ENCODE assay signal across 23 cellular contexts in the genomic region with DNA sequence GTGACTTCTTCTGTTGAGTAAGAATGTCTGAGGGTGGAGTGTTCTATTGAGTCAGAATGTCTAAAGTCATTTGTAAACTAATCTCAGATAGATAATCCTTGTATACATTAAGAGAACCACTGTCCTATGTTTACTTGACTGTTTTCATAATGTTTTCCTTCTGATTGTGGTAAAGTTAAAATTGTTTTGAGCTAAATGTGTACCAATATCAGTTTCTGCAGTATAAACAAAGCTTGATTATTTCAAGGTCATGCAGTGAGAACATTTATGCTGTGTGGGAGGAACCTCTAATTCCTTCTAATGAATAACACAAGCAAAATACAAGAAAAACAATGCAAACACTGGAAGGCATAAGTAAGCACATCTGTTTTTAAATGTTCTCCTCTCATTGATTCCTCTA.
"Had no signal": no experiment of that assay in that cellular context is flagged by ENCODE, and none has a peak within 500 bp of the region (broad histone marks: within the 10 kb centered on the region; RNA-seq: fewer than 3 reads in every experiment).

No MANE protein-coding gene starts in this region.

- H3K27ac Mint-ChIP-seq: mesothelial cell of epicardium; naive B cell; naive thymus-derived CD8-positive, alpha-beta T cell had no signal

- H3K27me3 Mint-ChIP-seq: naive B cell had no signal

- H3K4me3 Mint-ChIP-seq: mesothelial cell of epicardium; naive B cell; naive thymus-derived CD8-positive, alpha-beta T cell had no signal

- H3K4me1 Mint-ChIP-seq: mesothelial cell of epicardium; naive B cell; naive thymus-derived CD8-positive, alpha-beta T cell had no signal

- H3K36me3 Mint-ChIP-seq: mesothelial cell of epicardium; naive B cell; naive thymus-derived CD8-positive, alpha-beta T cell had no signal

- ATAC-seq: gastrocnemius medialis; heart right ventricle; left cardiac atrium; left lung; left ventricle myocardium superior; lower lobe of right lung; mucosa of descending colon; naive thymus-derived CD8-positive, alpha-beta T cell had no signal

- H3K9me3 Mint-ChIP-seq: mesothelial cell of epicardium had no signal

- FAIRE-seq: colon, endothelial cell of umbilical vein, islet of Langerhans, keratinocyte had no signal

- DNase-seq: dermis blood vessel endothelial cell; dorsolateral prefrontal cortex; effector CD4-positive, alpha-beta T cell; effector memory CD4-positive, alpha-beta T cell; foreskin melanocyte; gastrocnemius medialis; glutamatergic neuron; head of caudate nucleus; heart right ventricle; hippocampal formation; left cardiac atrium; left lung; left ventricle myocardium superior; lower lobe of right lung; mesenchymal stem cell; mucosa of descending colon; naive B cell; naive thymus-derived CD8-positive, alpha-beta T cell had no signal
